23 cellular contexts compared by ENCODE assay signal in genomic region chr7:122726881-122727280, GRCh38. TPM values are rescaled to one million over a fixed set of nuclear protein-coding genes. Genes with fewer than 3 reads are reported as not detected.
DNase-seq lines count a peak whose midpoint lies in the region; ATAC-seq and TF ChIP-seq lines count a peak whose summit lies in the region.
"Had no signal": no experiment of that assay in that cellular context is flagged by ENCODE, and none has a peak within 500 bp of the region (broad histone marks: within the 10 kb centered on the region; RNA-seq: fewer than 3 reads in every experiment).

No MANE protein-coding gene starts in this region.

- H3K27me3 ChIP-seq in right atrium auricular region (no peaks in the 10 kb centered on the region), left lung (no peaks in the 10 kb centered on the region)
- H3K27me3 ChIP-seq: BE2C had no signal

- H3K4me3 ChIP-seq in right atrium auricular region, result no peak overlapping the region
- H3K4me3 ChIP-seq in SK-N-MC, result no peak overlapping the region
- no peak overlapping the region for H3K4me3 ChIP-seq in left lung
- H3K4me3 ChIP-seq: GM23248, HAP-1, K562 had no signal

- peak; percentile 80 for ATAC-seq in left ventricle myocardium superior
- no peak for ATAC-seq in left lung
- ATAC-seq: HepG2, K562, Panc1 had no signal

- H3K9me3 ChIP-seq in right atrium auricular region, result no peaks in the 10 kb centered on the region
- no peaks in the 10 kb centered on the region for H3K9me3 ChIP-seq in SK-N-MC (ENCODE audit: low read depth, low read length)
- H3K9me3 ChIP-seq in left lung, result peaks cover 0 to 2% of the 10 kb centered on the region in 2 donors
- H3K9me3 ChIP-seq: BE2C, HAP-1 had no signal

- no peak overlapping the region for H3K9ac ChIP-seq in SK-N-MC (ENCODE audit: insufficient read length)
- H3K9ac ChIP-seq: GM23248 had no signal

- TF ChIP-seq CTCF in right atrium auricular region (IDR thresholded peaks at IDR 0.05) (no peak), left lung (IDR thresholded peaks at IDR 0.05) (no peak)

- intact Hi-C loops in left ventricle myocardium superior (cut with micrococcal nuclease) (no loop called here), left lung (cut with DNase I) (no loop called here)

- DNase-seq in NCI-H1092 treated with DMSO at 0.1 percent for 48 hours (lab: John Stamatoyannopoulos, UW) (peak; percentile 14), NCI-H1092 (lab: John Stamatoyannopoulos, UW) (no peak), left ventricle myocardium superior (no peak), right atrium auricular region (ENCODE audit: low spot score) (no peak), SK-N-MC (ENCODE audit: low read depth, low spot score) (no peak), HuH-7.5 (ENCODE audit: low spot score) (no peak), left lung (no peak)
- DNase-seq: ACHN, BE2C, DMS153, DND-41, GM23248, HFFc6, NCI-H1694, NCI-H2029 treated with DMSO at 0.1 percent for 48 hours, NCI-H748 treated with DMSO at 0.1 percent for 48 hours had no signal

- H3K4me1 ChIP-seq in right atrium auricular region (no peaks in the 10 kb centered on the region), left lung (no peaks in the 10 kb centered on the region)
- H3K4me1 ChIP-seq: BE2C, HAP-1 had no signal

- H3K27ac ChIP-seq in right atrium auricular region (no peak overlapping the region), SK-N-MC (0 out of 2 replicates have a peak overlapping the region, but pooled peaks have one; percentile 30), left lung (no peak overlapping the region)
- H3K27ac ChIP-seq: 22Rv1, GM23248 had no signal

- H3K36me3 ChIP-seq in right atrium auricular region (no peaks in the 10 kb centered on the region), SK-N-MC (ENCODE audit: insufficient read depth, low read length) (no peaks in the 10 kb centered on the region), left lung (no peaks in the 10 kb centered on the region)
- H3K36me3 ChIP-seq: BE2C, HAP-1 had no signal

RNA-seq across cellular contexts. Expression of gene RNF148, which starts 24.2 kb away (rescaled TPM):
- total RNA-seq in left ventricle myocardium superior (0.22 TPM), right atrium auricular region (under 1 TPM in 1 of 2 donors, not detected in 1; 0.74 TPM), left lung (1 to 10 TPM; 1.4 to 2.1 TPM)
- total RNA-seq: GM23248, HFFc6, K562, LHCN-M2, OCI-LY7 had no signal

RNA-seq across cellular contexts. Expression of gene RNF133, which starts 28.0 kb away (rescaled TPM):
- total RNA-seq in left ventricle myocardium superior (0.47 TPM), right atrium auricular region (1 to 10 TPM in 1 of 2 donors, not detected in 1; 1.1 TPM), left lung (1 to 10 TPM; 1.2 to 1.6 TPM)
- total RNA-seq: GM23248, HFFc6, K562, LHCN-M2, OCI-LY7 had no signal
